ENCODE assay signal across 9 cellular contexts in genomic region chr6:2021713-2022125, GRCh38.
A peak's percentile ranks its signal among the peaks of the same experiment; 100 is the strongest.
DNase-seq lines count a peak whose midpoint lies in the region; ATAC-seq and TF ChIP-seq lines count a peak whose summit lies in the region.
"Had no signal": no experiment of that assay in that cellular context is flagged by ENCODE, and none has a peak within 500 bp of the region (broad histone marks: within the 10 kb centered on the region; RNA-seq: fewer than 3 reads in every experiment).

No MANE protein-coding gene starts in this region.

- TF ChIP-seq RAD21 in IMR-90 (IDR thresholded peaks at IDR 0.05; ENCODE audit: low read length), result no peak

- H3K18ac ChIP-seq in IMR-90 (ENCODE audit: low read depth, low read length), result no peak overlapping the region

- H3K27ac ChIP-seq in IMR-90 (ENCODE audit: insufficient read depth, low read length) (no peak overlapping the region), testis (no peak overlapping the region)
- no peak overlapping the region for H3K27ac ChIP-seq in CD8-positive, alpha-beta T cell (ENCODE audit: low read depth, low read length)
- H3K27ac ChIP-seq: HL-60 had no signal

- ATAC-seq in IMR-90 (ENCODE audit: low read depth) (peak; percentile 87), Right ventricle myocardium superior (ENCODE audit: poor library complexity) (peak; percentile 80), HG03139 (IDR thresholded peaks at IDR 0.05; ENCODE audit: unreplicated experiment) (no peak), GM19351 (IDR thresholded peaks at IDR 0.05; ENCODE audit: unreplicated experiment) (no peak)
- ATAC-seq in CD8-positive, alpha-beta T cell, result no peak

- H3K27ac Mint-ChIP-seq in CD8-positive, alpha-beta T cell, result no peak overlapping the region

- no peaks in the 10 kb centered on the region for H3K27me3 Mint-ChIP-seq in CD8-positive, alpha-beta T cell (ENCODE audit: low read depth)

- H3K36me3 ChIP-seq in IMR-90 (ENCODE audit: control insufficient read depth, insufficient read depth, low read length) (no peaks in the 10 kb centered on the region), testis (ENCODE audit: low read depth, missing control alignments) (no peaks in the 10 kb centered on the region)
- H3K36me3 ChIP-seq in CD8-positive, alpha-beta T cell (ENCODE audit: insufficient read depth, low read length), result no peaks in the 10 kb centered on the region

- peak overlapping the region; percentile 15 for H2AFZ ChIP-seq in IMR-90 (replicated peaks; ENCODE audit: low read length, poor library complexity)

- intact Hi-C loops in IMR-90 (cut with micrococcal nuclease) (loop anchor here (5.0 kb wide), 1 partner anchor 66 kb away; no protein-coding TSS in a partner anchor), Right ventricle myocardium superior (cut with DNase I) (no loop called here), testis (cut with DNase I; ENCODE audit: low total_unique reads) (no loop called here)
- intact Hi-C loops in CD8-positive, alpha-beta T cell (cut with DNase I, micrococcal nuclease), result no loop called here

- peaks cover 3% of the 10 kb centered on the region for H3K9me3 Mint-ChIP-seq in CD8-positive, alpha-beta T cell

- BruUV-seq in IMR-90 (replicated peaks; lab: Mats Ljungman, UMichigan), result no TSS peak

- no peak overlapping the region for H3K4me3 ChIP-seq in IMR-90 (ENCODE audit: insufficient read depth, low read depth, low read length)
- H3K4me3 ChIP-seq in testis, result no peak overlapping the region
- no peak overlapping the region for H3K4me3 ChIP-seq in CD8-positive, alpha-beta T cell (ENCODE audit: low read depth, low read length)

- no peak overlapping the region for H2AK9ac ChIP-seq in IMR-90 (replicated peaks; ENCODE audit: low read depth, low read length, poor library complexity)

- H4K5ac ChIP-seq in IMR-90 (ENCODE audit: low read depth, low read length), result no peak overlapping the region

- no peaks in the 10 kb centered on the region for H3K9me1 ChIP-seq in IMR-90 (ENCODE audit: insufficient read depth, low read length)

- CTCF ChIA-PET in IMR-90 (lab: Yijun Ruan, JAX), result no interaction called here
- CTCF ChIA-PET in CD8-positive, alpha-beta T cell (lab: Charles Lee), result no interaction called here

- no peaks in the 10 kb centered on the region for H4K20me1 ChIP-seq in IMR-90 (ENCODE audit: insufficient read depth, low read length)

- H3K36me3 Mint-ChIP-seq in CD8-positive, alpha-beta T cell, result peaks cover 3% of the 10 kb centered on the region

- H3K27me3 ChIP-seq in IMR-90 (ENCODE audit: control insufficient read depth, insufficient read depth, low read length) (no peaks in the 10 kb centered on the region), testis (no peaks in the 10 kb centered on the region)
- H3K27me3 ChIP-seq in CD8-positive, alpha-beta T cell (ENCODE audit: insufficient read depth, low read length), result no peaks in the 10 kb centered on the region

- H3K23ac ChIP-seq in IMR-90 (ENCODE audit: low read depth, low read length), result no peak overlapping the region

- H3K4me1 ChIP-seq in IMR-90 (ENCODE audit: control insufficient read depth, insufficient read depth, low read length), result no peaks in the 10 kb centered on the region
- no peaks in the 10 kb centered on the region for H3K4me1 ChIP-seq in testis
- peaks cover 17% of the 10 kb centered on the region for H3K4me1 ChIP-seq in CD8-positive, alpha-beta T cell (ENCODE audit: insufficient read depth, low read length)

- H3K56ac ChIP-seq in IMR-90 (ENCODE audit: extremely low read depth, insufficient read depth, low read length), result no peak overlapping the region

- TF ChIP-seq POLR2A in IMR-90 (IDR thresholded peaks at IDR 0.05; ENCODE audit: low read depth, low read length), result no peak
- TF ChIP-seq POLR2A in testis (IDR thresholded peaks at IDR 0.05), result no peak

- H3K9me3 ChIP-seq in IMR-90 (ENCODE audit: control insufficient read depth, insufficient read depth, low read length) (no peaks in the 10 kb centered on the region), testis (no peaks in the 10 kb centered on the region)
- no peaks in the 10 kb centered on the region for H3K9me3 ChIP-seq in CD8-positive, alpha-beta T cell (ENCODE audit: low read length)

- no peak overlapping the region for H2BK5ac ChIP-seq in IMR-90 (ENCODE audit: low read depth, low read length, poor library complexity, severe bottlenecking)

- peak overlapping the region; percentile 6; the same call in 1 of the 2 replicates for H3K4ac ChIP-seq in IMR-90 (ENCODE audit: low read depth, low read length)

- dilution Hi-C loops in IMR-90 (cut with HindIII; ENCODE audit: low sequenced_read_pairs, unreplicated experiment), result no loop called here

- H3K9ac ChIP-seq in IMR-90 (ENCODE audit: low read depth, low read length), result no peak overlapping the region

- H3K4me1 Mint-ChIP-seq in CD8-positive, alpha-beta T cell (ENCODE audit: low read depth), result peaks cover 25% of the 10 kb centered on the region

- H4K91ac ChIP-seq in IMR-90 (ENCODE audit: insufficient read depth, low read depth, low read length), result no peak overlapping the region

- DNase-seq in IMR-90, result peak; percentile 77
- DNase-seq in OCI-M1 (lab: John Stamatoyannopoulos, UW), result peak; percentile 17
- peak; percentile 91 for DNase-seq in Right ventricle myocardium superior
- peak; percentile 63 for DNase-seq in testis
- DNase-seq in activated CD4-positive, alpha-beta T cell treated with anti-CD3 and anti-CD28 coated beads, Interleukin-2, amount 50 U/mL, for 1 hour, result no peak
- no peak for DNase-seq in CD8-positive, alpha-beta T cell

- no peak overlapping the region for H4K8ac ChIP-seq in IMR-90 (ENCODE audit: low read depth in 2 of 2, low read length in 2 of 2)

- no peak overlapping the region for H2BK20ac ChIP-seq in IMR-90 (ENCODE audit: low read depth, low read length)

- no peak overlapping the region for H3K4me2 ChIP-seq in IMR-90 (ENCODE audit: low read depth, low read length)

- 0 out of 4 replicates have a peak, but pooled peaks cover 0 to 2% of the 10 kb centered on the region in 2 experiments for H3K79me1 ChIP-seq in IMR-90 (ENCODE audit: low read depth in 1 of 2, low read length in 2 of 2)

- no peak overlapping the region for H3K14ac ChIP-seq in IMR-90 (replicated peaks; ENCODE audit: low read depth, low read length)

- no peak overlapping the region for H3K4me3 Mint-ChIP-seq in CD8-positive, alpha-beta T cell

- no peak overlapping the region for H2BK15ac ChIP-seq in IMR-90 (ENCODE audit: low read depth, low read length)

- POLR2A ChIA-PET in IMR-90 (lab: Charles Lee; ENCODE audit: unreplicated experiment), result no interaction called here
- POLR2A ChIA-PET in CD8-positive, alpha-beta T cell (lab: Charles Lee), result no interaction called here

- no peak overlapping the region for H2AK5ac ChIP-seq in IMR-90 (ENCODE audit: low read depth, low read length)

- TF ChIP-seq CTCF in IMR-90 (conservative IDR thresholded peaks at IDR 0.05; ENCODE audit: low read depth, low read length), result no peak
- TF ChIP-seq CTCF in testis (IDR thresholded peaks at IDR 0.05), result no peak
- no peak for TF ChIP-seq CTCF in CD8-positive, alpha-beta T cell (IDR thresholded peaks at IDR 0.05)

- no peak overlapping the region for H2BK120ac ChIP-seq in IMR-90 (ENCODE audit: low read depth, low read length)

- in situ Hi-C loops in IMR-90 (cut with MboI; ENCODE audit: low sequenced_read_pairs), result no loop called here

- no CpG with 5 or more reads among the region's 4 CpGs for WGBS in IMR-90 (ENCODE audit: extremely low coverage in 2 of 2, insufficient read length in 1 of 2), 2 experiments
- 72 to 78% methylated on average over 4 of the region's 4 CpGs for WGBS in testis, 2 donors

TF ChIP-seq in IMR-90, 13 proteins besides CTCF, POLR2A, EP300 and RAD21:
- TF ChIP-seq CEBPB (IDR thresholded peaks at IDR 0.05; ENCODE audit: low read depth, low read length), result peak; percentile 46
- TF ChIP-seq RCOR1 (IDR thresholded peaks at IDR 0.05; ENCODE audit: insufficient replicate concordance, low read length), result no peak
- no peak for TF ChIP-seq MXI1 (IDR thresholded peaks at IDR 0.05; ENCODE audit: borderline replicate concordance, low read depth, low read length)

Comparison
In these comparisons a context has a peak if more than half of its experiments do, and no peak if none do; other contexts are left out.
1. ATAC-seq: peak in IMR-90 (single experiment) and Right ventricle myocardium superior (single experiment); none in HG03139 (single experiment), CD8-positive, alpha-beta T cell (single experiment) and GM19351 (single experiment).
2. DNase-seq: peak in IMR-90 (single experiment), OCI-M1 (single experiment), Right ventricle myocardium superior (single experiment) and testis (single experiment); none in activated CD4-positive, alpha-beta T cell treated with anti-CD3 and anti-CD28 coated beads, Interleukin-2, amount 50 U/mL, for 1 hour (single experiment) and CD8-positive, alpha-beta T cell (0 of 7).